Comparison of ENCODE assay signal across 1 cellular context in genomic region chr16:50146479-50147435, GRCh38.
TF ChIP-seq lines count a peak whose summit lies in the region.

No MANE protein-coding gene starts in this region.

TF ChIP-seq in K562, 482 proteins besides CTCF, POLR2A, EP300 and RAD21 (continued from another document):
- no peak for TF ChIP-seq TRIM25 (IDR thresholded peaks at IDR 0.05; ENCODE audit: borderline replicate concordance)
- no peak for TF ChIP-seq CEBPB (tag; IDR thresholded peaks at IDR 0.05)
- TF ChIP-seq FOXK1 (CRISPR knock-in tag; IDR thresholded peaks at IDR 0.05; ENCODE audit: borderline replicate concordance), result no peak
- no peak for TF ChIP-seq HMGXB4 (CRISPR knock-in tag; IDR thresholded peaks at IDR 0.05)
- TF ChIP-seq FOXJ3 (CRISPR knock-in tag; IDR thresholded peaks at IDR 0.05), result no peak
- no peak for TF ChIP-seq SIN3A (IDR thresholded peaks at IDR 0.05; ENCODE audit: borderline replicate concordance in 2 of 2, control insufficient read depth in 1 of 2, low read depth in 2 of 2, low read length in 2 of 2)
